8 cellular contexts compared by ENCODE assay signal in the genomic region with DNA sequence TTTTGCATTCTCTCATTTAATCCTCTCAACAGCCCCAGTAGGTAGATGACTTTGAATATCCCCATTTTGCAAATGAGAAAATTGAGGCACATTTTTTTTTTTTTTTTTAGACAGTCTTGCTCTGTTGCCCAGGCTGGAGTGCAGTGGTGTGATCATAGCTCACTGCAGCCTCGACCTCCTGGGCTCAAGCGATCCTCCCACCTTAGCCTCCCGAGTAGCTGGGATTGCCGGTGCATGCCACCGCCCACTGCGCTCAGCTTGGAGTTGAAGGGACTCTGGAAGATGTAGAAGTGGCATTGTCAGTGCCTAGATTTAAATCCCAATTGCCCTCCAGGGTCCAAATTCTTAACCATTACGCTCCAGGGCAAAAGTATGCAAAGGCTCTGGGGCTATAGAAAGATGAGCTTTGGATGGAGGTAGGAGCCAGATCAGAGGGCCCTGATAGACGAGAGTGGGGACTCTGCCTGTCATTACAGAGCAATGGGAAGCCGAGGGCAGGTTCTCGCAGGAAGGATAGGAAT. TPM values are rescaled to one million over a fixed set of nuclear protein-coding genes. Genes with fewer than 3 reads are reported as not detected.
DNase-seq lines count a peak whose midpoint lies in the region; ATAC-seq lines count a peak whose summit lies in the region.

No MANE protein-coding gene starts in this region.

- no peak for ATAC-seq in esophagus mucosa

- peaks cover 0 to 8% of the 10 kb centered on the region in 2 donors for H3K36me3 ChIP-seq in stomach smooth muscle (ENCODE audit: control insufficient read depth in 2 of 2, insufficient read depth in 2 of 2, low read length in 2 of 2)

- H3K27ac ChIP-seq in stomach smooth muscle (ENCODE audit: low read length) = peak overlapping the region; percentile 58

- H3K4me1 ChIP-seq in stomach smooth muscle (ENCODE audit: control insufficient read depth, insufficient read depth, low read length) = peaks cover 33% of the 10 kb centered on the region

- peak overlapping the region; percentile 60; the same call in 1 of the 2 replicates for H3K4me3 ChIP-seq in iPS-18c (ENCODE audit: insufficient read depth, low read depth, low read length)
- H3K4me3 ChIP-seq in stomach smooth muscle (ENCODE audit: low read length in 2 of 2) = peak overlapping the region; percentile 54 to 84

- no peaks in the 10 kb centered on the region for H3K9me3 ChIP-seq in iPS-18c (ENCODE audit: control insufficient read depth, insufficient read depth, low read length)
- no peaks in the 10 kb centered on the region for H3K9me3 ChIP-seq in stomach smooth muscle (ENCODE audit: control insufficient read depth in 2 of 2, low read length in 2 of 2)

- peak overlapping the region; percentile 82 for H3K4me3 Mint-ChIP-seq in T-helper 2 cell treated with Interferon-gamma antibody and Interleukin-4, amounts not matched to agents 5 μg/mL and 100 μg/mL, for 36 hours
- H3K4me3 Mint-ChIP-seq in activated T-helper 2 cell treated with anti-CD3 and anti-CD28 coated beads, Interferon-gamma antibody, Interleukin-2, Interleukin-4, amounts not matched to agents 10 μg/mL and 5 μg/mL and 100 μg/mL, durations not matched to agents 14 hours and 24 hours and 36 hours (ENCODE audit: low read depth) = peak overlapping the region; percentile 80

- no peaks in the 10 kb centered on the region for H3K9me3 Mint-ChIP-seq in T-helper 2 cell treated with Interferon-gamma antibody and Interleukin-4, amounts not matched to agents 5 μg/mL and 100 μg/mL, for 36 hours
- H3K9me3 Mint-ChIP-seq in activated T-helper 2 cell treated with anti-CD3 and anti-CD28 coated beads, Interferon-gamma antibody, Interleukin-2, Interleukin-4, amounts not matched to agents 10 μg/mL and 5 μg/mL and 100 μg/mL, durations not matched to agents 14 hours and 24 hours and 36 hours = no peaks in the 10 kb centered on the region

- peaks cover 7% of the 10 kb centered on the region for H3K4me1 Mint-ChIP-seq in T-helper 2 cell treated with Interferon-gamma antibody and Interleukin-4, amounts not matched to agents 5 μg/mL and 100 μg/mL, for 36 hours (ENCODE audit: low read depth)
- peaks cover 11% of the 10 kb centered on the region for H3K4me1 Mint-ChIP-seq in activated T-helper 2 cell treated with anti-CD3 and anti-CD28 coated beads, Interferon-gamma antibody, Interleukin-2, Interleukin-4, amounts not matched to agents 10 μg/mL and 5 μg/mL and 100 μg/mL, durations not matched to agents 14 hours and 24 hours and 36 hours (ENCODE audit: low read depth)

- H3K27me3 ChIP-seq in stomach smooth muscle (ENCODE audit: control insufficient read depth in 1 of 2, insufficient read depth in 2 of 2, low read length in 2 of 2) = no peaks in the 10 kb centered on the region

- H3K27me3 Mint-ChIP-seq in T-helper 2 cell treated with Interferon-gamma antibody and Interleukin-4, amounts not matched to agents 5 μg/mL and 100 μg/mL, for 36 hours (ENCODE audit: low read depth) = peaks cover 9% of the 10 kb centered on the region
- peaks cover 12% of the 10 kb centered on the region for H3K27me3 Mint-ChIP-seq in activated T-helper 2 cell treated with anti-CD3 and anti-CD28 coated beads, Interferon-gamma antibody, Interleukin-2, Interleukin-4, amounts not matched to agents 10 μg/mL and 5 μg/mL and 100 μg/mL, durations not matched to agents 14 hours and 24 hours and 36 hours (ENCODE audit: low read depth)

- H3K27ac Mint-ChIP-seq in T-helper 2 cell treated with Interferon-gamma antibody and Interleukin-4, amounts not matched to agents 5 μg/mL and 100 μg/mL, for 36 hours = peak overlapping the region; percentile 87
- peak overlapping the region; percentile 79 for H3K27ac Mint-ChIP-seq in activated T-helper 2 cell treated with anti-CD3 and anti-CD28 coated beads, Interferon-gamma antibody, Interleukin-2, Interleukin-4, amounts not matched to agents 10 μg/mL and 5 μg/mL and 100 μg/mL, durations not matched to agents 14 hours and 24 hours and 36 hours

- no peak for DNase-seq in T-helper 2 cell treated with Interferon-gamma antibody and Interleukin-4, amounts not matched to agents 5 μg/mL and 100 μg/mL, for 36 hours (ENCODE audit: low spot score)
- DNase-seq in T-helper 2 cell = no peak
- no peak for DNase-seq in activated T-helper 2 cell treated with anti-CD3 and anti-CD28 coated beads, Interferon-gamma antibody, Interleukin-2, Interleukin-4, amounts not matched to agents 10 μg/mL and 5 μg/mL and 100 μg/mL, durations not matched to agents 14 hours and 24 hours and 36 hours (ENCODE audit: low spot score)
- no peak for DNase-seq in NCI-H345 (lab: John Stamatoyannopoulos, UW)
- no peak for DNase-seq in SKM-1 (lab: John Stamatoyannopoulos, UW; ENCODE audit: unreplicated experiment)

- peak overlapping the region; percentile 55 to 79 for H3K9ac ChIP-seq in stomach smooth muscle (ENCODE audit: low read length in 2 of 2)

- intact Hi-C loops in activated T-helper 2 cell treated with anti-CD3 and anti-CD28 coated beads, Interferon-gamma antibody, Interleukin-2, Interleukin-4, amounts not matched to agents 10 μg/mL and 5 μg/mL and 100 μg/mL, durations not matched to agents 14 hours and 24 hours and 36 hours (cut with micrococcal nuclease) = loop anchor here (1.0 kb wide), 1 partner anchor 13 kb away; no protein-coding TSS in a partner anchor

- no peaks in the 10 kb centered on the region for H3K36me3 Mint-ChIP-seq in T-helper 2 cell treated with Interferon-gamma antibody and Interleukin-4, amounts not matched to agents 5 μg/mL and 100 μg/mL, for 36 hours (ENCODE audit: low read depth)
- peaks cover 3% of the 10 kb centered on the region for H3K36me3 Mint-ChIP-seq in activated T-helper 2 cell treated with anti-CD3 and anti-CD28 coated beads, Interferon-gamma antibody, Interleukin-2, Interleukin-4, amounts not matched to agents 10 μg/mL and 5 μg/mL and 100 μg/mL, durations not matched to agents 14 hours and 24 hours and 36 hours (ENCODE audit: low read depth)

RNA-seq across cellular contexts. Expression of a gene that starts 0.8 kb away (rescaled TPM):
- total RNA-seq in activated T-helper 2 cell treated with anti-CD3 and anti-CD28 coated beads, Interferon-gamma antibody, Interleukin-2, Interleukin-4, amounts not matched to agents 10 μg/mL and 5 μg/mL and 100 μg/mL, durations not matched to agents 14 hours and 24 hours and 36 hours = 10.3 and 11.2 TPM in 2 replicates
- total RNA-seq in esophagus mucosa = 9.2 TPM

RNA-seq across cellular contexts. Expression of a gene that starts 5.7 kb away (rescaled TPM):
- total RNA-seq in activated T-helper 2 cell treated with anti-CD3 and anti-CD28 coated beads, Interferon-gamma antibody, Interleukin-2, Interleukin-4, amounts not matched to agents 10 μg/mL and 5 μg/mL and 100 μg/mL, durations not matched to agents 14 hours and 24 hours and 36 hours = 5.3 and 7.9 TPM in 2 replicates
- total RNA-seq in esophagus mucosa = 11.2 TPM

RNA-seq across cellular contexts. Expression of a gene that starts 13.9 kb away (rescaled TPM):
- total RNA-seq in activated T-helper 2 cell treated with anti-CD3 and anti-CD28 coated beads, Interferon-gamma antibody, Interleukin-2, Interleukin-4, amounts not matched to agents 10 μg/mL and 5 μg/mL and 100 μg/mL, durations not matched to agents 14 hours and 24 hours and 36 hours = 145 and 147 TPM in 2 replicates
- total RNA-seq in esophagus mucosa = 48.1 TPM

RNA-seq across cellular contexts. Expression of a gene that starts 32.8 kb away (rescaled TPM):
- 1.3 and 2.5 TPM in 2 replicates for total RNA-seq in activated T-helper 2 cell treated with anti-CD3 and anti-CD28 coated beads, Interferon-gamma antibody, Interleukin-2, Interleukin-4, amounts not matched to agents 10 μg/mL and 5 μg/mL and 100 μg/mL, durations not matched to agents 14 hours and 24 hours and 36 hours
- total RNA-seq in esophagus mucosa = 4.8 TPM
